In the genomic region with DNA sequence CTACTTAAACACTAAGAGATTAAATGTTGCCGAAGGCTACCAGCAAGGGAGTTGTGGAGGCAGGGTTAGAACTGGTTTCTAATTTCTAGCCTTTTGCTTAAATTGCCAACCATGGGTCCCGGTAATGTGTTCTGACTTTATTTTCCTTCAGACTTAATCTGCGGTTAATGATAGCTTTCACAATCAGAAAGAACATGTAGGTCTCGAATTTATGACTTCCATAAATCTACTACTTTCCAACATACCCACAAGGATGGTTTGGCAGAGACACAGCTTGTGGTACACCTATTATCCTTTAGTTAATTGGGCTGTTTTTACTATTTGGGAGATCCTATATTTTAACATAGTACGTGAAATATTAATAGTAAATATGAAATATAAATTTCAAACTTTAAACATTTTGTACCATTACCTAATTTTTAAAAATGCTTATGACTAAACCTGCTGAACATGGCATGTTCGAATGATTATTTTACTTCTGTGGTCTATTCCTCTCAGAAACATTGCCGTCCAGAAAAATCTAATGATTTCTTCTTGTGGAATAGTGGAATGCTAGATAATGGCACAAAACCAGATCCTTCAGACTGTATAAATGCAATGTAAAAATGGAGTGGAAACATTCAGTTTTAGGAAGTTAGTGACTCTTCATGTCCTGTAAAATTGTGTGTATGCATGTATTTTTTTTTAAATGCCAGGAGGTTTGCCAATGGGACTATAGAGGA, we compare ENCODE assay signal across 18 cellular contexts.
"Had no signal": no experiment of that assay in that cellular context is flagged by ENCODE, and none has a peak within 500 bp of the region (broad histone marks: within the 10 kb centered on the region; RNA-seq: fewer than 3 reads in every experiment).

No MANE protein-coding gene starts in this region.

- DNase-seq: Kasumi-1, KG1, MV-4-11, NCI-H1048, NCI-H1105 treated with DMSO at 0.1 percent for 48 hours, NCI-H146, NCI-H1694 treated with DMSO at 0.1 percent for 48 hours, NCI-H1930, NCI-H2107, NCI-H2227 treated with DMSO at 0.1 percent for 48 hours, NCI-H526 treated with DMSO at 0.1 percent for 48 hours, NCI-H774, Right ventricle myocardium superior, RPMI8226, SIG-M5 had no signal

- H3K4me3 ChIP-seq: SJSA1, SK-N-MC had no signal

- H3K27ac ChIP-seq: SJSA1, SK-N-MC had no signal

- H3K27me3 ChIP-seq: SJSA1 had no signal

- H3K36me3 ChIP-seq: SJSA1 had no signal

- H3K4me1 ChIP-seq: SJSA1 had no signal

- FAIRE-seq: RCC 7860 had no signal
